8 cellular contexts compared by ENCODE assay signal in genomic region chr5:57692582-57693487, GRCh38.
DNase-seq lines count a peak whose midpoint lies in the region; ATAC-seq and TF ChIP-seq lines count a peak whose summit lies in the region.

No MANE protein-coding gene starts in this region.

- no peak overlapping the region for H3K4me3 Mint-ChIP-seq in activated naive CD8-positive, alpha-beta T cell treated with anti-CD3 and anti-CD28 coated beads for 36 hours

- H3K4me1 Mint-ChIP-seq in activated naive CD8-positive, alpha-beta T cell treated with anti-CD3 and anti-CD28 coated beads for 36 hours: no peaks in the 10 kb centered on the region

- H3K27me3 ChIP-seq in cardiac muscle cell: no peaks in the 10 kb centered on the region
- H3K27me3 ChIP-seq in psoas muscle (ENCODE audit: insufficient read depth in 3 of 3, low read length in 2 of 3): no peaks in the 10 kb centered on the region

- H3K27me3 Mint-ChIP-seq in activated naive CD8-positive, alpha-beta T cell treated with anti-CD3 and anti-CD28 coated beads for 36 hours: peaks cover 16% of the 10 kb centered on the region

- H3K9me3 Mint-ChIP-seq in activated naive CD8-positive, alpha-beta T cell treated with anti-CD3 and anti-CD28 coated beads for 36 hours: no peaks in the 10 kb centered on the region

- H3K36me3 ChIP-seq in cardiac muscle cell (no peaks in the 10 kb centered on the region), psoas muscle (ENCODE audit: insufficient read depth in 1 of 2, low read depth in 1 of 2) (no peaks in the 10 kb centered on the region)

- H3K9me3 ChIP-seq in cardiac muscle cell (ENCODE audit: low read depth) (no peaks in the 10 kb centered on the region), psoas muscle (no peaks in the 10 kb centered on the region)

- peaks cover 30% of the 10 kb centered on the region for H3K4me1 ChIP-seq in cardiac muscle cell (ENCODE audit: low read depth)
- H3K4me1 ChIP-seq in psoas muscle: peaks cover 14% of the 10 kb centered on the region

- no peaks in the 10 kb centered on the region for H3K36me3 Mint-ChIP-seq in activated naive CD8-positive, alpha-beta T cell treated with anti-CD3 and anti-CD28 coated beads for 36 hours

- no peak for TF ChIP-seq CTCF in cardiac muscle cell (IDR thresholded peaks at IDR 0.05; ENCODE audit: low read depth, low read length)
- TF ChIP-seq CTCF in psoas muscle (IDR thresholded peaks at IDR 0.05): no peak
- no peak for TF ChIP-seq CTCF in GM10266 (IDR thresholded peaks at IDR 0.05; ENCODE audit: control insufficient read depth, insufficient read depth, low read depth, missing control alignments)

- H3K27ac ChIP-seq in cardiac muscle cell (no peak overlapping the region), psoas muscle (peak overlapping the region; percentile 17)

- H3K4me3 ChIP-seq in cardiac muscle cell (no peak overlapping the region), psoas muscle (peak overlapping the region; percentile 30)

- ATAC-seq in HG03558 (IDR thresholded peaks at IDR 0.05; ENCODE audit: extremely low read depth, unreplicated experiment): peak; percentile 45
- ATAC-seq in psoas muscle: peak; percentile 98 to 100 (median 99)
- no peak for ATAC-seq in HG02588 (IDR thresholded peaks at IDR 0.05; ENCODE audit: unreplicated experiment)

- DNase-seq in GM04504 (ENCODE audit: low read depth): peak; percentile 84
- peak; percentile 10 for DNase-seq in activated naive CD8-positive, alpha-beta T cell treated with anti-CD3 and anti-CD28 coated beads for 36 hours
- DNase-seq in cardiac muscle cell (ENCODE audit: low read depth in 1 of 2, low spot score in 1 of 2): peak; percentile 34 to 94
- DNase-seq in psoas muscle: peak; percentile 74 to 84
- DNase-seq in T-helper 9 cell: no peak
- no peak for DNase-seq in GM10266 (ENCODE audit: extremely low spot score)

- WGBS in psoas muscle, 3 donors: 36 to 45% (median 39%) methylated on average over 6 of the region's 6 CpGs

- intact Hi-C loops in psoas muscle (cut with DNase I): no loop called here

- no peak overlapping the region for H3K27ac Mint-ChIP-seq in activated naive CD8-positive, alpha-beta T cell treated with anti-CD3 and anti-CD28 coated beads for 36 hours

Comparison
In these comparisons a context has a peak if more than half of its experiments do, and no peak if none do; other contexts are left out.
1. DNase-seq: peak in GM04504 (single experiment), activated naive CD8-positive, alpha-beta T cell treated with anti-CD3 and anti-CD28 coated beads for 36 hours (single experiment), cardiac muscle cell (2 of 2) and psoas muscle (2 of 2); none in T-helper 9 cell (single experiment) and GM10266 (single experiment).